In genomic region chr2:167964650-167965404, GRCh38 we compare ENCODE assay signal across 13 cellular contexts.
DNase-seq lines count a peak whose midpoint lies in the region; ATAC-seq and TF ChIP-seq lines count a peak whose summit lies in the region.
"Had no signal": no experiment of that assay in that cellular context is flagged by ENCODE, and none has a peak within 500 bp of the region (broad histone marks: within the 10 kb centered on the region; RNA-seq: fewer than 3 reads in every experiment).

No MANE protein-coding gene starts in this region.

- TF ChIP-seq CTCF in MCF 10A (IDR thresholded peaks at IDR 0.05; ENCODE audit: unreplicated experiment): peak; percentile 24
- no peak for TF ChIP-seq CTCF in breast epithelium (IDR thresholded peaks at IDR 0.05)
- peak; percentile 56 for TF ChIP-seq CTCF in PC-3 (conservative IDR thresholded peaks at IDR 0.05; ENCODE audit: low read depth, low read length)
- peak; percentile 6 for TF ChIP-seq CTCF in fibroblast of the aortic adventitia (IDR thresholded peaks at IDR 0.05; ENCODE audit: insufficient read depth, low read length)

- ATAC-seq in PC-3: no peak
- no peak for ATAC-seq in GM21737 (IDR thresholded peaks at IDR 0.05; ENCODE audit: unreplicated experiment)
- no peak for ATAC-seq in HG03095 (IDR thresholded peaks at IDR 0.05; ENCODE audit: unreplicated experiment)
- ATAC-seq: CD8-positive, alpha-beta T cell had no signal

- H3K4me3 ChIP-seq in breast epithelium (no peak overlapping the region), PC-3 (ENCODE audit: low read length) (no peak overlapping the region), fibroblast of the aortic adventitia (ENCODE audit: low read depth, low read length) (no peak overlapping the region)
- H3K4me3 ChIP-seq: uterus had no signal

- no peaks in the 10 kb centered on the region for H3F3A ChIP-seq in PC-3 (ENCODE audit: low read length, unreplicated experiment)

- H3K4me1 Mint-ChIP-seq in MCF 10A (ENCODE audit: insufficient read depth, unreplicated experiment): no peaks in the 10 kb centered on the region

- intact Hi-C loops in MCF 10A (cut with micrococcal nuclease): loop anchor here (1.0 to 10.0 kb wide), 2 partner anchors 153 to 370 kb away; no protein-coding TSS in a partner anchor
- intact Hi-C loops in breast epithelium (cut with DNase I; ENCODE audit: low total_unique reads): no loop called here
- intact Hi-C loops in PC-3 (cut with micrococcal nuclease): loop anchor here (2.0 kb wide), 1 partner anchor 154 kb away; no protein-coding TSS in a partner anchor

- CTCF ChIA-PET in MCF 10A (lab: Yijun Ruan, JAX): interaction anchor here (0.6 to 5.7 kb wide), 12 partner anchors 9 to 1434 kb away, joined by 3 to 83 read pairs (median 3); no protein-coding TSS in a partner anchor
- CTCF ChIA-PET in PC-3 (lab: Charles Lee): no interaction called here

- no peaks in the 10 kb centered on the region for H3K36me3 Mint-ChIP-seq in MCF 10A (ENCODE audit: insufficient read depth, unreplicated experiment)

- POLR2A ChIA-PET in MCF 10A (lab: Yijun Ruan, JAX): no interaction called here
- POLR2A ChIA-PET in PC-3 (lab: Charles Lee; ENCODE audit: unreplicated experiment): no interaction called here

- no peaks in the 10 kb centered on the region for H4K20me1 ChIP-seq in PC-3 (ENCODE audit: low read length)

- no peaks in the 10 kb centered on the region for H3K9me2 ChIP-seq in PC-3 (replicated peaks; ENCODE audit: low read length)

- H3K27ac ChIP-seq in breast epithelium: no peak overlapping the region
- H3K27ac ChIP-seq in PC-3 (ENCODE audit: low read length): no peak overlapping the region
- H3K27ac ChIP-seq: epithelial cell of prostate, uterus had no signal

- DNase-seq in MCF 10A (ENCODE audit: unreplicated experiment) (peak; percentile 13), breast epithelium (ENCODE audit: low spot score in 2 of 2) (no peak), PC-3 (peak; percentile 35), fibroblast of the aortic adventitia (ENCODE audit: low read depth) (peak; percentile 25), superior temporal gyrus (ENCODE audit: extremely low spot score) (peak; percentile 78), NCI-H774 (lab: John Stamatoyannopoulos, UW) (no peak)
- DNase-seq: CD8-positive, alpha-beta T cell; MV-4-11; uterus had no signal

- H3K9ac ChIP-seq in PC-3 (ENCODE audit: low read length): no peak overlapping the region

- H3K4me1 ChIP-seq in breast epithelium (no peaks in the 10 kb centered on the region), PC-3 (ENCODE audit: insufficient read depth, low read length) (no peaks in the 10 kb centered on the region)
- H3K4me1 ChIP-seq: uterus had no signal

- no peaks in the 10 kb centered on the region for H3K79me2 ChIP-seq in PC-3 (ENCODE audit: low read length)

- H3K27me3 Mint-ChIP-seq in MCF 10A (ENCODE audit: insufficient read depth, unreplicated experiment): no peaks in the 10 kb centered on the region

- no peak overlapping the region for H2AFZ ChIP-seq in PC-3 (ENCODE audit: low read length)

- H3K4me2 ChIP-seq in PC-3 (ENCODE audit: low read length): no peak overlapping the region

- H3K4me3 Mint-ChIP-seq in MCF 10A (ENCODE audit: unreplicated experiment): no peak overlapping the region
- H3K4me3 Mint-ChIP-seq: CD8-positive, alpha-beta T cell had no signal

- no peaks in the 10 kb centered on the region for H3K9me3 Mint-ChIP-seq in MCF 10A (ENCODE audit: unreplicated experiment)
- H3K9me3 Mint-ChIP-seq: activated T-helper 2 cell treated with anti-CD3 and anti-CD28 coated beads, Interferon-gamma antibody, Interleukin-2, Interleukin-4, amounts not matched to agents 10 μg/mL and 5 μg/mL and 100 μg/mL, durations not matched to agents 14 hours and 24 hours and 36 hours; CD8-positive, alpha-beta T cell had no signal

- no peaks in the 10 kb centered on the region for H3K36me3 ChIP-seq in breast epithelium
- peaks cover 5% of the 10 kb centered on the region; the same call in 1 of the 2 replicates for H3K36me3 ChIP-seq in PC-3 (ENCODE audit: low read depth, low read length)
- H3K36me3 ChIP-seq: uterus had no signal

- TF ChIP-seq POLR2A in breast epithelium (IDR thresholded peaks at IDR 0.05): no peak

- H3K27ac Mint-ChIP-seq in MCF 10A (ENCODE audit: low read depth, unreplicated experiment): no peak overlapping the region
- H3K27ac Mint-ChIP-seq: CD8-positive, alpha-beta T cell had no signal

- H3K27me3 ChIP-seq in breast epithelium: no peaks in the 10 kb centered on the region
- H3K27me3 ChIP-seq in PC-3 (ENCODE audit: low read length): no peaks in the 10 kb centered on the region
- H3K27me3 ChIP-seq: uterus had no signal

- no peaks in the 10 kb centered on the region for H3K9me3 ChIP-seq in breast epithelium
- no peaks in the 10 kb centered on the region for H3K9me3 ChIP-seq in PC-3 (ENCODE audit: low read length)
- H3K9me3 ChIP-seq: uterus had no signal

- BruUV-seq in MCF 10A (replicated peaks; lab: Mats Ljungman, UMichigan): no TSS peak
- BruUV-seq in PC-3 (replicated peaks; lab: Mats Ljungman, UMichigan): no TSS peak

Comparison
In these comparisons a context has a peak if more than half of its experiments do, and no peak if none do; other contexts are left out.
1. DNase-seq: peak in MCF 10A (single experiment), PC-3 (single experiment), fibroblast of the aortic adventitia (single experiment) and superior temporal gyrus (single experiment); none in breast epithelium (0 of 2) and NCI-H774 (single experiment).
2. CTCF ChIP-seq: peak in MCF 10A (single experiment), PC-3 (single experiment) and fibroblast of the aortic adventitia (single experiment); none in breast epithelium (0 of 3).